In the genomic region with DNA sequence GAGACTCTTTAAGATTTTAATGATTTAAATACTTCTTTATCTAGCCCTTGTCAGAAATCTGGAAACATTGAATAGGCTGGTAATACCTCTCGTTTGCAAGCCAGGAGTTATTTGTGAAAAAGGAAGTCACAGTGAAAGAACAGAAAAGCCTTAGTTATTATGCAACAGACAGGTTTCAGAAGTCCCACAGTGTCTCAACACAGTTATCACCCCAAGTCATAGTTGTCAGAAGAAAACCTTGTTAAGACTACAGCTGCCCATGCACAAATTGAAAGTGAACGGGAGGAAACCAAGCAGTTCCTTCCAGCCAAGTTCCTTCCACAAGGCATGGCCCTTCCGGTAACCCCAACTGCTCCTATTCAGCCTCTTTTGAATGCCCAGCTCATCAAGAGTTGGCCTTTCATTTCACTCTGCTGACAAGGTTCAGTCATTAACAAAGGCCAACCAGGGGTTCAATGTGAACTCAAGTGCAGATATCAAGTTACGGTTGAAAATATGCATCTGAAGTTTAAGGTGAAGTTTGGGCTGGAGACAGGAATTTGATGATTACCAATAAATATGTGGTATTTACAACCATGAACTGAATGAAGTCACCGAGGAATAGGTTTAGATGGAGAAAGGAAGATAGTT, we compare ENCODE assay signal across 10 cellular contexts. TPM values are rescaled to one million over a fixed set of nuclear protein-coding genes. Genes with fewer than 3 reads are reported as not detected.
DNase-seq lines count a peak whose midpoint lies in the region; ATAC-seq, FAIRE-seq and TF ChIP-seq lines count a peak whose summit lies in the region.
"Had no signal": no experiment of that assay in that cellular context is flagged by ENCODE, and none has a peak within 500 bp of the region (broad histone marks: within the 10 kb centered on the region; RNA-seq: fewer than 3 reads in every experiment).

No MANE protein-coding gene starts in this region.

- DNase-seq in lower lobe of right lung (no peak), mucosa of gallbladder (ENCODE audit: low spot score) (no peak), NCI-H2171 treated with DMSO at 0.1 percent for 48 hours (lab: John Stamatoyannopoulos, UW) (no peak), epidermal melanocyte (ENCODE audit: insufficient read length, low spot score) (no peak), frontal cortex (ENCODE audit: low spot score in 2 of 2) (no peak)
- DNase-seq: NCI-H446 had no signal

- peaks cover 4% of the 10 kb centered on the region for H3K4me1 ChIP-seq in lower lobe of right lung

- no peaks in the 10 kb centered on the region for H3K36me3 ChIP-seq in lower lobe of right lung

- TF ChIP-seq CTCF in lower lobe of right lung (IDR thresholded peaks at IDR 0.05) = no peak

- peak; percentile 95 for ATAC-seq in GM18861 (IDR thresholded peaks at IDR 0.05; ENCODE audit: unreplicated experiment)
- peak; percentile 99 for ATAC-seq in GM21717 (IDR thresholded peaks at IDR 0.05; ENCODE audit: unreplicated experiment)
- peak; percentile 95 for ATAC-seq in HG03520 (IDR thresholded peaks at IDR 0.05; ENCODE audit: unreplicated experiment)
- peak; percentile 49 to 73 for ATAC-seq in lower lobe of right lung
- ATAC-seq: esophagus mucosa had no signal

- H3K27ac ChIP-seq in lower lobe of right lung = no peak overlapping the region

- H3K27me3 ChIP-seq in lower lobe of right lung (ENCODE audit: low read depth) = no peaks in the 10 kb centered on the region

- intact Hi-C loops in lower lobe of right lung (cut with DNase I) = no loop called here

- no peak overlapping the region for H3K4me3 ChIP-seq in lower lobe of right lung

- no peaks in the 10 kb centered on the region for H3K9me3 ChIP-seq in lower lobe of right lung

- no peak for FAIRE-seq in frontal cortex (lab: Jason Lieb, UNC)

RNA-seq across cellular contexts. Expression of a gene that starts 15.6 kb away (rescaled TPM):
- total RNA-seq in lower lobe of right lung (40.1 TPM), mucosa of gallbladder (21.3 TPM), frontal cortex (4.9 TPM)

RNA-seq across cellular contexts. Expression of a gene that starts 27.0 kb away (rescaled TPM):
- total RNA-seq in lower lobe of right lung (11.5 TPM), mucosa of gallbladder (9.6 TPM), frontal cortex (7.3 TPM)
